ENCODE assay signal across 8 cellular contexts in genomic region chr7:128783143-128783799, GRCh38. TPM values are rescaled to one million over a fixed set of nuclear protein-coding genes. Genes with fewer than 3 reads are reported as not detected.
DNase-seq lines count a peak whose midpoint lies in the region; ATAC-seq, FAIRE-seq and TF ChIP-seq lines count a peak whose summit lies in the region.

No MANE protein-coding gene starts in this region.

- no peak overlapping the region for H3K4me3 ChIP-seq in mammary epithelial cell (replicated peaks in 1 of 3; ENCODE audit: insufficient read depth in 1 of 3, low read depth in 2 of 3, low read length in 3 of 3)
- no peak overlapping the region for H3K4me3 ChIP-seq in keratinocyte (ENCODE audit: control insufficient read depth in 2 of 3, extremely low read depth in 1 of 3, insufficient read depth in 2 of 3, low read depth in 1 of 3, low read length in 3 of 3)
- no peak overlapping the region for H3K4me3 ChIP-seq in transverse colon

- TF ChIP-seq CTCF in mammary epithelial cell (conservative IDR thresholded peaks at IDR 0.05 in 1 of 2, IDR thresholded peaks at IDR 0.05 in 1 of 2; ENCODE audit: extremely low read depth in 1 of 2, insufficient read depth in 1 of 2, low read depth in 1 of 2, low read length in 2 of 2) (no peak), keratinocyte (optimal IDR thresholded peaks at IDR 0.05 in 1 of 3, IDR thresholded peaks at IDR 0.05 in 1 of 3, conservative IDR thresholded peaks at IDR 0.05 in 1 of 3; ENCODE audit: extremely low read depth in 1 of 3, insufficient read depth in 2 of 3, low read length in 3 of 3) (no peak), transverse colon (IDR thresholded peaks at IDR 0.05) (no peak)

- 70% methylated on average over 15 of the region's 15 CpGs for WGBS in mammary epithelial cell (ENCODE audit: low coverage, missing lambda C conversion rate)
- WGBS in transverse colon (ENCODE audit: low coverage in 1 of 2), 2 donors = 62 to 80% methylated on average over 1 to 15 of the region's 15 CpGs

- no peak overlapping the region for H3K27ac ChIP-seq in mammary epithelial cell (ENCODE audit: insufficient read depth, low read depth, low read length)
- no peak overlapping the region for H3K27ac ChIP-seq in keratinocyte (ENCODE audit: control insufficient read depth, insufficient read depth, low read length)
- H3K27ac ChIP-seq in transverse colon = peak overlapping the region; percentile 22 to 74 (median 70)

- H3K79me2 ChIP-seq in mammary epithelial cell (ENCODE audit: insufficient read depth, low read length) (no peaks in the 10 kb centered on the region), keratinocyte (ENCODE audit: control insufficient read depth, insufficient read depth, low read length) (no peaks in the 10 kb centered on the region)

- TF ChIP-seq EP300 in transverse colon (IDR thresholded peaks at IDR 0.05; ENCODE audit: low read depth) = no peak

- no peak for ATAC-seq in GM21515 (IDR thresholded peaks at IDR 0.05; ENCODE audit: unreplicated experiment)
- no peak for ATAC-seq in GM19452 (IDR thresholded peaks at IDR 0.05; ENCODE audit: unreplicated experiment)

- dilution Hi-C loops in mammary epithelial cell (cut with HindIII; ENCODE audit: low sequenced_read_pairs) (no loop called here), keratinocyte (cut with MboI; ENCODE audit: extremely low pct_ligation_motif_present, low sequenced_read_pairs) (no loop called here)

- H3K27me3 ChIP-seq in mammary epithelial cell (ENCODE audit: insufficient read depth, low read length) (no peaks in the 10 kb centered on the region), keratinocyte (ENCODE audit: control insufficient read depth, extremely low read depth, insufficient read depth, low read length) (peaks cover under 1% of the 10 kb centered on the region), transverse colon (no peaks in the 10 kb centered on the region)

- CTCF ChIA-PET in mammary epithelial cell (lab: Charles Lee; ENCODE audit: low non-redundant PET) = no interaction called here

- no TSS peak for BruUV-seq in mammary epithelial cell (replicated peaks; lab: Mats Ljungman, UMichigan)

- TF ChIP-seq POLR2A in transverse colon (IDR thresholded peaks at IDR 0.05) = no peak

- DNase-seq in stimulated activated CD4-positive, alpha-beta T cell treated with anti-CD3 and anti-CD28 coated beads, Interleukin-1b, Interleukin-23, amount 100 ng/mL, for 48 hours = peak; percentile 7
- DNase-seq in stimulated activated CD4-positive, alpha-beta T cell treated with anti-CD3 and anti-CD28 coated beads, Interleukin-4, amount 100 ng/mL, for 4 hours = no peak
- DNase-seq in mammary epithelial cell (peak; percentile 48), keratinocyte (ENCODE audit: low read depth, low spot score) (peak; percentile 66), transverse colon (peak; percentile 49), NCI-H1417 (lab: John Stamatoyannopoulos, UW) (no peak)

- no peaks in the 10 kb centered on the region for H3K9me3 ChIP-seq in mammary epithelial cell (replicated peaks; ENCODE audit: insufficient read depth, low read length)
- no peaks in the 10 kb centered on the region for H3K9me3 ChIP-seq in keratinocyte (ENCODE audit: control insufficient read depth, low read depth, low read length)
- H3K9me3 ChIP-seq in transverse colon = peaks cover 2 to 3% of the 10 kb centered on the region in 2 donors

- H3K9ac ChIP-seq in mammary epithelial cell (ENCODE audit: insufficient read depth, low read length) = no peak overlapping the region
- H3K9ac ChIP-seq in keratinocyte (ENCODE audit: control insufficient read depth, extremely low read depth, insufficient read depth, low read length) = no peak overlapping the region

- no peaks in the 10 kb centered on the region for H3K4me1 ChIP-seq in mammary epithelial cell (ENCODE audit: insufficient read depth, low read length)
- no peaks in the 10 kb centered on the region for H3K4me1 ChIP-seq in keratinocyte (ENCODE audit: control insufficient read depth, extremely low read depth, insufficient read depth, low read length)
- peaks cover 0 to 4% (median 0%) of the 10 kb centered on the region in 4 donors for H3K4me1 ChIP-seq in transverse colon

- H2AFZ ChIP-seq in mammary epithelial cell (ENCODE audit: low read depth, low read length) (no peak overlapping the region), keratinocyte (ENCODE audit: control insufficient read depth, low read length) (no peak overlapping the region)

- intact Hi-C loops in mammary epithelial cell (cut with micrococcal nuclease) (no loop called here), transverse colon (cut with DNase I; ENCODE audit: low total_unique reads) (no loop called here)

- in situ Hi-C loops in mammary epithelial cell (cut with MboI; ENCODE audit: low sequenced_read_pairs in 2 of 2) (no loop called here), transverse colon (cut with MboI; ENCODE audit: low pct_ligation_motif_present in 1 of 4, low pct_unique_long_range_greater_than_20kb in 1 of 4, low sequenced_read_pairs in 3 of 4) (no loop called here)

- H3K4me2 ChIP-seq in mammary epithelial cell (ENCODE audit: insufficient read depth, low read depth, low read length) (no peak overlapping the region), keratinocyte (ENCODE audit: control insufficient read depth, extremely low read depth, insufficient read depth, low read depth, low read length) (no peak overlapping the region)

- H3K36me3 ChIP-seq in mammary epithelial cell (ENCODE audit: insufficient read depth, low read length) = no peaks in the 10 kb centered on the region
- H3K36me3 ChIP-seq in keratinocyte (ENCODE audit: control insufficient read depth in 2 of 2, extremely low read depth in 1 of 2, insufficient read depth in 2 of 2, low read length in 2 of 2) = no peaks in the 10 kb centered on the region
- H3K36me3 ChIP-seq in transverse colon = no peaks in the 10 kb centered on the region

- H4K20me1 ChIP-seq in mammary epithelial cell (ENCODE audit: insufficient read depth, low read length) = no peaks in the 10 kb centered on the region
- H4K20me1 ChIP-seq in keratinocyte (ENCODE audit: control insufficient read depth, extremely low read depth, insufficient read depth, low read length) = no peaks in the 10 kb centered on the region

- H3K9me1 ChIP-seq in keratinocyte (ENCODE audit: control insufficient read depth, extremely low read depth, insufficient read depth, low read length) = no peaks in the 10 kb centered on the region

- FAIRE-seq in keratinocyte (lab: Jason Lieb, UNC) = no peak

RNA-seq across cellular contexts. Expression of gene OPN1SW, which starts 7.7 kb away (rescaled TPM):
- total RNA-seq in mammary epithelial cell (not detected), transverse colon (not detected)
- polyA plus RNA-seq in mammary epithelial cell (not detected), keratinocyte (not detected in 3 replicates)
- polyA minus RNA-seq in mammary epithelial cell (not detected), keratinocyte (not detected in 3 replicates)
- not detected for polyA plus RNA-seq in keratinocyte (2011; ENCODE audit: low read depth)
- not detected in 2 replicates for polyA plus RNA-seq in keratinocyte (2011; cell fraction: cytosol; rRNA removed)
- polyA plus RNA-seq in keratinocyte (2011; cell fraction: nucleus; rRNA removed) = not detected in 2 replicates
- not detected in 2 replicates for polyA plus RNA-seq in keratinocyte (2012; ENCODE audit: low replicate concordance)
- not detected for polyA minus RNA-seq in keratinocyte (2011; cell fraction: cytosol; rRNA and poly(A)+ RNA removed)
- not detected in 2 replicates for polyA minus RNA-seq in keratinocyte (2011; cell fraction: nucleus; rRNA and poly(A)+ RNA removed)

RNA-seq across cellular contexts. Expression of gene CCDC136, which starts 8.5 kb away (rescaled TPM):
- total RNA-seq in mammary epithelial cell (1 to 10 TPM; 1.5 to 7.8 TPM), transverse colon (10 to 100 TPM in 2 of 4 donors, 1 to 10 TPM in 2; 1.9 to 16.5 (median 8.3) TPM)
- polyA plus RNA-seq in mammary epithelial cell (2.0 TPM), keratinocyte (0.84 to 1.6 TPM (median 1.5 TPM) in 3 replicates)
- polyA minus RNA-seq in mammary epithelial cell (not detected), keratinocyte (1.0 to 1.9 TPM (median 1.8 TPM) in 3 replicates)
- polyA plus RNA-seq in keratinocyte (2011; ENCODE audit: low read depth) = 0.29 TPM
- polyA plus RNA-seq in keratinocyte (2011; cell fraction: cytosol; rRNA removed) = 0.52 and 0.64 TPM in 2 replicates
- polyA plus RNA-seq in keratinocyte (2011; cell fraction: nucleus; rRNA removed) = 4.4 and 5.1 TPM in 2 replicates
- 0.11 and 0.50 TPM in 2 replicates for polyA plus RNA-seq in keratinocyte (2012; ENCODE audit: low replicate concordance)
- not detected for polyA minus RNA-seq in keratinocyte (2011; cell fraction: cytosol; rRNA and poly(A)+ RNA removed)
- 2.5 and 3.4 TPM in 2 replicates for polyA minus RNA-seq in keratinocyte (2011; cell fraction: nucleus; rRNA and poly(A)+ RNA removed)

RNA-seq across cellular contexts. Expression of gene CALU, which starts 44.1 kb away (rescaled TPM):
- 100 to 1,000 TPM; 185 to 232 TPM for total RNA-seq in mammary epithelial cell
- polyA plus RNA-seq in mammary epithelial cell = 147 TPM
- polyA minus RNA-seq in mammary epithelial cell = 97.6 TPM
- 96.0 to 188 TPM (median 155 TPM) in 3 replicates for polyA plus RNA-seq in keratinocyte
- 183 TPM for polyA plus RNA-seq in keratinocyte (2011; ENCODE audit: low read depth)
- 47.9 and 86.0 TPM in 2 replicates for polyA plus RNA-seq in keratinocyte (2011; cell fraction: cytosol; rRNA removed)
- 166 and 224 TPM in 2 replicates for polyA plus RNA-seq in keratinocyte (2011; cell fraction: nucleus; rRNA removed)
- polyA plus RNA-seq in keratinocyte (2012; ENCODE audit: low replicate concordance) = 43.9 and 203 TPM in 2 replicates
- polyA minus RNA-seq in keratinocyte = 29.3 to 93.0 TPM (median 53.0 TPM) in 3 replicates
- polyA minus RNA-seq in keratinocyte (2011; cell fraction: cytosol; rRNA and poly(A)+ RNA removed) = 58.9 TPM
- polyA minus RNA-seq in keratinocyte (2011; cell fraction: nucleus; rRNA and poly(A)+ RNA removed) = 88.5 and 196 TPM in 2 replicates
- 1,000 to 10,000 TPM in 1 of 4 donors, 10 to 100 TPM in 3; 23.6 to 1,780 (median 44.0) TPM for total RNA-seq in transverse colon

RNA-seq across cellular contexts. Expression of gene FLNC, which starts 46.9 kb away (rescaled TPM):
- total RNA-seq in mammary epithelial cell = 1 to 10 TPM; 1.8 to 1.9 TPM
- polyA plus RNA-seq in mammary epithelial cell = 0.03 TPM
- 0.52 TPM for polyA minus RNA-seq in mammary epithelial cell
- polyA plus RNA-seq in keratinocyte = 0.03 to 0.15 TPM (median 0.06 TPM) in 3 replicates
- 0.20 TPM for polyA plus RNA-seq in keratinocyte (2011; ENCODE audit: low read depth)
- polyA plus RNA-seq in keratinocyte (2011; cell fraction: cytosol; rRNA removed) = 0.07 and 0.17 TPM in 2 replicates
- polyA plus RNA-seq in keratinocyte (2011; cell fraction: nucleus; rRNA removed) = 0.33 and 0.43 TPM in 2 replicates
- polyA plus RNA-seq in keratinocyte (2012; ENCODE audit: low replicate concordance) = 0.46 and 0.71 TPM in 2 replicates
- polyA minus RNA-seq in keratinocyte = 0.26 to 2.0 TPM (median 0.33 TPM) in 3 replicates
- 1.2 TPM for polyA minus RNA-seq in keratinocyte (2011; cell fraction: cytosol; rRNA and poly(A)+ RNA removed)
- polyA minus RNA-seq in keratinocyte (2011; cell fraction: nucleus; rRNA and poly(A)+ RNA removed) = 1.6 and 1.8 TPM in 2 replicates
- total RNA-seq in transverse colon = 100 to 1,000 TPM in 1 of 4 donors, 10 to 100 TPM in 3; 21.3 to 234 (median 57.9) TPM

Comparison
In these comparisons a context has a peak if more than half of its experiments do, and no peak if none do; other contexts are left out.
1. DNase-seq: peak in stimulated activated CD4-positive, alpha-beta T cell treated with anti-CD3 and anti-CD28 coated beads, Interleukin-1b, Interleukin-23, amount 100 ng/mL, for 48 hours (single experiment), mammary epithelial cell (single experiment), keratinocyte (single experiment) and transverse colon (single experiment); none in stimulated activated CD4-positive, alpha-beta T cell treated with anti-CD3 and anti-CD28 coated beads, Interleukin-4, amount 100 ng/mL, for 4 hours (0 of 2) and NCI-H1417 (0 of 3).
2. H3K27ac ChIP-seq: peak in transverse colon (4 of 4); none in mammary epithelial cell (single experiment) and keratinocyte (single experiment).